In the genomic region with DNA sequence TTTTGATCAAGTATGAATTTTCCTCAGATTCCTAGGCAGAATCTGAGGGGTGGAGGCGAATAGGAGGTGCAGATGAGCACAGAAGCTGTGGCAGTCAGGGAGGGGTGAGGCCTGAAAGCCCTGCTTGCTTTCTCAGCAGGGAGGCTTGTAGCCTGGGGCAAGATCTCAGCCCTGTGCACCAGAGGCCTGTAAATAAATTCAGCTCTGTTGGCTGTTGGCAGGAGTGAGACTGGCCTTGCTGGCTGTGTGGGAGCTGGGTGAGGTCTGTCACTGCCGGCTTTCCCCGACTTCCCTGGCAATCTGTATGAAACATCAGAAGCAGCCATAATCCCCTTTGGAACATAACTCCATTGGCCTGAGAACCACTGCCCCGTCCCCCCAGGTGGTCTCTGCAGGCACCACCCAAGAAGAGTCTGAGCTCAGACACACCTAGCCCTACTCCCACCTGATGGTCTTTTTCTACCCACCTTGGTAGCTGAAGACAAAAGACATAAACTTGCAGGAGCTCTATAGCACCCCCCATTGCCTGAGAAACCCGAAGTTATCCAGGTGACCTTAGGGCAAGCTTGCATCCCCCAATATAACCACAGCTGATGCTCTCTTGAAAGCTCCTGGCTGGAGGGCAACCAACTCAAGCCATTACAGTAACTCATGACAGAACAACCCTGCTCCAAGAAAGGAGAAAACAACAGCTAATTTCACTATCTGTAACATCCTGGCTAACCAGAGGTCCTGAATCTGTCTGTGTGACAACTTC, we compare ENCODE assay signal across 14 cellular contexts. TPM values are rescaled to one million over a fixed set of nuclear protein-coding genes. Genes with fewer than 3 reads are reported as not detected.
DNase-seq lines count a peak whose midpoint lies in the region; ATAC-seq, FAIRE-seq and TF ChIP-seq lines count a peak whose summit lies in the region.
"Had no signal": no experiment of that assay in that cellular context is flagged by ENCODE, and none has a peak within 500 bp of the region (broad histone marks: within the 10 kb centered on the region; RNA-seq: fewer than 3 reads in every experiment).

No MANE protein-coding gene starts in this region.

- no peak overlapping the region for H3T11ph ChIP-seq in H9 (ENCODE audit: low read length)

- peaks cover 55% of the 10 kb centered on the region for H3K4me1 ChIP-seq in A549
- H3K4me1 ChIP-seq in H9 (ENCODE audit: insufficient read depth, low read length) = no peaks in the 10 kb centered on the region

- CTCF ChIA-PET in A549 (lab: Yijun Ruan, JAX) = interaction anchor here (0.8 to 3.0 kb wide), 3 partner anchors 10 to 100 kb away, joined by 4 to 9 read pairs (median 5); no protein-coding TSS in a partner anchor

- TF ChIP-seq POLR2A in A549 (IDR thresholded peaks at IDR 0.05; ENCODE audit: low read length) (no peak), lower leg skin (IDR thresholded peaks at IDR 0.05) (no peak)

- no peak overlapping the region for H3K9ac ChIP-seq in H9 (ENCODE audit: extremely low read depth, insufficient read length, low read length)

- TF ChIP-seq CTCF in A549 (IDR thresholded peaks at IDR 0.05) = no peak
- no peak for TF ChIP-seq CTCF in H9 (conservative IDR thresholded peaks at IDR 0.05)
- no peak for TF ChIP-seq CTCF in lower leg skin (IDR thresholded peaks at IDR 0.05)

- no peak overlapping the region for H3K14ac ChIP-seq in H9 (ENCODE audit: insufficient read depth, low read length)

- POLR2A ChIA-PET in A549 (lab: Yijun Ruan, JAX) = no interaction called here

- no peaks in the 10 kb centered on the region for H3K23me2 ChIP-seq in H9 (ENCODE audit: insufficient read length, low read depth, low read length, poor library complexity, severe bottlenecking)

- H3K4me2 ChIP-seq in A549 (peak overlapping the region; percentile 55), H9 (ENCODE audit: insufficient read depth, insufficient read length, low read length) (no peak overlapping the region)

- ATAC-seq in A549 (peak in 1 of 2 experiments; percentile 42; a peak in 2 of 6 replicates), GM21529 (IDR thresholded peaks at IDR 0.05; ENCODE audit: unreplicated experiment) (no peak)
- ATAC-seq: stimulated activated naive CD8-positive, alpha-beta T cell treated with anti-CD3 and anti-CD28 coated beads, Interleukin-15, amount 100 ng/mL, for 72 hours had no signal

- no peak overlapping the region for H3K4me3 Mint-ChIP-seq in H9
- H3K4me3 Mint-ChIP-seq: stimulated activated naive CD8-positive, alpha-beta T cell treated with anti-CD3 and anti-CD28 coated beads, Interleukin-15, amount 100 ng/mL, for 72 hours had no signal

- no peak overlapping the region for H2AK5ac ChIP-seq in H9 (ENCODE audit: insufficient read length, low read length)

- H2BK20ac ChIP-seq in H9 (ENCODE audit: low read depth, low read length, poor library complexity, severe bottlenecking) = no peak overlapping the region

- no peaks in the 10 kb centered on the region for H3K9me3 Mint-ChIP-seq in H9
- H3K9me3 Mint-ChIP-seq: stimulated activated naive CD8-positive, alpha-beta T cell treated with anti-CD3 and anti-CD28 coated beads, Interleukin-15, amount 100 ng/mL, for 72 hours had no signal

- no peak overlapping the region for H3K4ac ChIP-seq in H9 (ENCODE audit: low read depth, low read length)

- DNase-seq in A549 (ENCODE audit: low read depth in 1 of 2, low spot score in 1 of 2) (peak in 1 of 2 experiments; percentile 14), H9 (peak; percentile 54), RPMI7951 (ENCODE audit: low read depth) (peak; percentile 95), fibroblast of the conjunctiva (ENCODE audit: low read depth) (peak; percentile 22), lower leg skin (ENCODE audit: low spot score in 2 of 2) (no peak), NCI-H524 treated with DMSO at 0.1 percent for 48 hours (lab: John Stamatoyannopoulos, UW) (no peak), SW480 (ENCODE audit: low spot score) (no peak)
- DNase-seq: activated effector memory CD4-positive, alpha-beta T cell treated with Interleukin-2 at 50 U/mL for 16 hours; effector CD4-positive, alpha-beta T cell; midbrain; occipital lobe; stimulated activated naive CD8-positive, alpha-beta T cell treated with anti-CD3 and anti-CD28 coated beads, Interleukin-15, amount 100 ng/mL, for 72 hours had no signal

- intact Hi-C loops in lower leg skin (cut with DNase I; ENCODE audit: low total_unique reads) = no loop called here

- no peak for TF ChIP-seq EP300 in A549 (IDR thresholded peaks at IDR 0.05)

- no peaks in the 10 kb centered on the region for H3K36me3 Mint-ChIP-seq in H9 (ENCODE audit: insufficient read depth in 1 of 3, low read depth in 3 of 3)

- no peak overlapping the region; a peak in 2 of 7 replicates for H3K27ac Mint-ChIP-seq in H9
- H3K27ac Mint-ChIP-seq: stimulated activated naive CD8-positive, alpha-beta T cell treated with anti-CD3 and anti-CD28 coated beads, Interleukin-15, amount 100 ng/mL, for 72 hours had no signal

- H4K20me1 ChIP-seq in H9 (ENCODE audit: control insufficient read depth, insufficient read depth, insufficient read length) = no peaks in the 10 kb centered on the region

- H3K56ac ChIP-seq in H9 (ENCODE audit: insufficient read length, low read depth, low read length) = no peak overlapping the region

- H3K27me3 Mint-ChIP-seq in H9 (ENCODE audit: low read depth) = no peaks in the 10 kb centered on the region; the same call in none of the 2 replicates

- H4K8ac ChIP-seq in H9 (replicated peaks; ENCODE audit: insufficient read length, low read depth, low read length) = no peak overlapping the region

- no peak overlapping the region for H2AFZ ChIP-seq in H9 (ENCODE audit: low read length)

- H2BK15ac ChIP-seq in H9 (ENCODE audit: low read depth, low read length) = no peak overlapping the region

- no peak overlapping the region for H4K5ac ChIP-seq in H9 (ENCODE audit: insufficient read length, low read depth, low read length)

- no peak overlapping the region for H2BK5ac ChIP-seq in H9 (ENCODE audit: insufficient read length, low read length)

- H3K27me3 ChIP-seq in H9 (ENCODE audit: insufficient read depth, low read length) = no peaks in the 10 kb centered on the region

- no peak for FAIRE-seq in A549 (lab: Jason Lieb, UNC)
- FAIRE-seq: frontal cortex had no signal

- H3K9me3 ChIP-seq in A549 (no peaks in the 10 kb centered on the region), H9 (ENCODE audit: control insufficient read depth, low read depth, low read length) (no peaks in the 10 kb centered on the region)

- H3K4me1 Mint-ChIP-seq in H9 = peaks cover 15 to 17% of the 10 kb centered on the region in 2 experiments
- H3K4me1 Mint-ChIP-seq: stimulated activated naive CD8-positive, alpha-beta T cell treated with anti-CD3 and anti-CD28 coated beads, Interleukin-15, amount 100 ng/mL, for 72 hours had no signal

- no peaks in the 10 kb centered on the region for H3K79me1 ChIP-seq in H9 (ENCODE audit: insufficient read depth, low read depth, low read length, poor library complexity, severe bottlenecking)

- no peak overlapping the region for H2BK12ac ChIP-seq in H9 (ENCODE audit: insufficient read length, low read depth, low read length)

- H3K27ac ChIP-seq in A549 (peak overlapping the region; percentile 34 to 71; a peak in 4 of 6 replicates), H9 (ENCODE audit: insufficient read length, low read depth, low read length) (no peak overlapping the region)

- H2BK120ac ChIP-seq in H9 (ENCODE audit: low read depth, low read length, poor library complexity, severe bottlenecking) = no peak overlapping the region

- no peak overlapping the region for H4K91ac ChIP-seq in H9 (ENCODE audit: insufficient read length, low read depth, low read length)

- TF ChIP-seq RAD21 in A549 (conservative IDR thresholded peaks at IDR 0.05 in 1 of 2, IDR thresholded peaks at IDR 0.05 in 1 of 2) = no peak

- 10% methylated on average over 5 of the region's 5 CpGs for WGBS in A549 (ENCODE audit: missing lambda C conversion rate)
- no CpG with 5 or more reads among the region's 5 CpGs for WGBS in H9 (ENCODE audit: extremely low coverage, insufficient read length, low lambda C conversion rate)
- WGBS in lower leg skin, 2 donors = 54 to 57% methylated on average over 5 of the region's 5 CpGs

- H3K23ac ChIP-seq in H9 (ENCODE audit: insufficient read length, low read depth, low read length) = no peak overlapping the region

- H3K79me2 ChIP-seq in H9 (ENCODE audit: insufficient read depth, low read length) = no peaks in the 10 kb centered on the region

- no peak overlapping the region for H3K4me3 ChIP-seq in A549
- no peak overlapping the region for H3K4me3 ChIP-seq in lower leg skin (ENCODE audit: low read depth, poor library complexity, severe bottlenecking)

- no peak overlapping the region for H3K18ac ChIP-seq in H9 (ENCODE audit: insufficient read length, low read depth, low read length)

TF ChIP-seq in A549, 52 proteins besides CTCF, POLR2A, EP300 and RAD21 (continues in another document):
- TF ChIP-seq, protein P1, sequence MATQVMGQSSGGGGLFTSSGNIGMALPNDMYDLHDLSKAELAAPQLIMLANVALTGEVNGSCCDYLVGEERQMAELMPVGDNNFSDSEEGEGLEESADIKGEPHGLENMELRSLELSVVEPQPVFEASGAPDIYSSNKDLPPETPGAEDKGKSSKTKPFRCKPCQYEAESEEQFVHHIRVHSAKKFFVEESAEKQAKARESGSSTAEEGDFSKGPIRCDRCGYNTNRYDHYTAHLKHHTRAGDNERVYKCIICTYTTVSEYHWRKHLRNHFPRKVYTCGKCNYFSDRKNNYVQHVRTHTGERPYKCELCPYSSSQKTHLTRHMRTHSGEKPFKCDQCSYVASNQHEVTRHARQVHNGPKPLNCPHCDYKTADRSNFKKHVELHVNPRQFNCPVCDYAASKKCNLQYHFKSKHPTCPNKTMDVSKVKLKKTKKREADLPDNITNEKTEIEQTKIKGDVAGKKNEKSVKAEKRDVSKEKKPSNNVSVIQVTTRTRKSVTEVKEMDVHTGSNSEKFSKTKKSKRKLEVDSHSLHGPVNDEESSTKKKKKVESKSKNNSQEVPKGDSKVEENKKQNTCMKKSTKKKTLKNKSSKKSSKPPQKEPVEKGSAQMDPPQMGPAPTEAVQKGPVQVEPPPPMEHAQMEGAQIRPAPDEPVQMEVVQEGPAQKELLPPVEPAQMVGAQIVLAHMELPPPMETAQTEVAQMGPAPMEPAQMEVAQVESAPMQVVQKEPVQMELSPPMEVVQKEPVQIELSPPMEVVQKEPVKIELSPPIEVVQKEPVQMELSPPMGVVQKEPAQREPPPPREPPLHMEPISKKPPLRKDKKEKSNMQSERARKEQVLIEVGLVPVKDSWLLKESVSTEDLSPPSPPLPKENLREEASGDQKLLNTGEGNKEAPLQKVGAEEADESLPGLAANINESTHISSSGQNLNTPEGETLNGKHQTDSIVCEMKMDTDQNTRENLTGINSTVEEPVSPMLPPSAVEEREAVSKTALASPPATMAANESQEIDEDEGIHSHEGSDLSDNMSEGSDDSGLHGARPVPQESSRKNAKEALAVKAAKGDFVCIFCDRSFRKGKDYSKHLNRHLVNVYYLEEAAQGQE (IDR thresholded peaks at IDR 0.05) = no peak

RNA-seq across cellular contexts. Expression of a gene that starts 32.3 kb away (rescaled TPM):
- polyA plus RNA-seq in A549 (2011; rRNA removed) = 2.5 TPM in 2 replicates
- 4.1 and 5.0 TPM in 2 replicates for polyA plus RNA-seq in A549 (2012; cell fraction: cytosol; rRNA removed)
- 4.4 and 5.9 TPM in 2 replicates for polyA plus RNA-seq in A549 (2012; cell fraction: nucleus; rRNA removed)
- 13.5 to 19.0 TPM (median 16.1 TPM) in 3 replicates for polyA plus RNA-seq in A549 (2017; fragmentation: RNase III; extraction: RNeasy Plus Mini Kit Qiagen cat#74134 plus additional on column Dnase treatment)
- polyA minus RNA-seq in A549 (2011; rRNA and poly(A)+ RNA removed) = 3.5 and 4.0 TPM in 2 replicates
- total RNA-seq in H9 (2021) = 0.68 and 1.7 TPM in 2 replicates
- total RNA-seq in RPMI7951 (2014; rRNA removed; shearing (Covaris generic)) = 68.7 and 95.4 TPM in 2 replicates
- 10 to 100 TPM in 2 of 4 donors, 1 to 10 TPM in 2; 6.6 to 12.9 (median 9.1) TPM for total RNA-seq in lower leg skin

Comparison
In these comparisons a context has a peak if more than half of its experiments do, and no peak if none do; other contexts are left out.
1. DNase-seq: peak in H9 (single experiment), RPMI7951 (single experiment) and fibroblast of the conjunctiva (single experiment); none in lower leg skin (0 of 2), NCI-H524 treated with DMSO at 0.1 percent for 48 hours (single experiment) and SW480 (single experiment).